In genomic region chr2:118492335-118492734, GRCh38 we compare ENCODE assay signal across 11 cellular contexts.
A peak's percentile ranks its signal among the peaks of the same experiment; 100 is the strongest.
DNase-seq lines count a peak whose midpoint lies in the region; ATAC-seq and TF ChIP-seq lines count a peak whose summit lies in the region.
"Had no signal": no experiment of that assay in that cellular context is flagged by ENCODE, and none has a peak within 500 bp of the region (broad histone marks: within the 10 kb centered on the region; RNA-seq: fewer than 3 reads in every experiment).

No MANE protein-coding gene starts in this region.

- no peaks in the 10 kb centered on the region for H3K4me1 Mint-ChIP-seq in Calu3 (ENCODE audit: low read depth, unreplicated experiment)
- no peaks in the 10 kb centered on the region for H3K4me1 Mint-ChIP-seq in T-helper 2 cell treated with Interferon-gamma antibody and Interleukin-4, amounts not matched to agents 5 μg/mL and 100 μg/mL, for 36 hours (ENCODE audit: low read depth)
- H3K4me1 Mint-ChIP-seq: memory B cell had no signal

- intact Hi-C loops in Calu3 (cut with micrococcal nuclease; ENCODE audit: unreplicated experiment) (no loop called here), right lobe of liver (cut with DNase I) (no loop called here)

- TF ChIP-seq CTCF in Calu3 (IDR thresholded peaks at IDR 0.05; ENCODE audit: unreplicated experiment) (peak; percentile 43), right lobe of liver (IDR thresholded peaks at IDR 0.05) (peak in 3 of 4 donors; percentile 9 to 32 (median 20))

- no peaks in the 10 kb centered on the region for H3K36me3 ChIP-seq in right lobe of liver

- H3K4me3 ChIP-seq in right lobe of liver = no peak overlapping the region

- TF ChIP-seq POLR2A in right lobe of liver (IDR thresholded peaks at IDR 0.05) = no peak

- BruUV-seq in Calu3 (replicated peaks; lab: Mats Ljungman, UMichigan) = no TSS peak

- no peak overlapping the region for H3K27ac Mint-ChIP-seq in Calu3 (ENCODE audit: unreplicated experiment)
- H3K27ac Mint-ChIP-seq in T-helper 2 cell treated with Interferon-gamma antibody and Interleukin-4, amounts not matched to agents 5 μg/mL and 100 μg/mL, for 36 hours = no peak overlapping the region
- H3K27ac Mint-ChIP-seq: memory B cell had no signal

- H3K4me1 ChIP-seq in right lobe of liver = no peaks in the 10 kb centered on the region

- H3K27me3 Mint-ChIP-seq in Calu3 (ENCODE audit: unreplicated experiment) = no peaks in the 10 kb centered on the region
- H3K27me3 Mint-ChIP-seq in T-helper 2 cell treated with Interferon-gamma antibody and Interleukin-4, amounts not matched to agents 5 μg/mL and 100 μg/mL, for 36 hours (ENCODE audit: low read depth) = no peaks in the 10 kb centered on the region

- ATAC-seq in right lobe of liver (no peak), GM18861 (IDR thresholded peaks at IDR 0.05; ENCODE audit: unreplicated experiment) (no peak), HG03280 (IDR thresholded peaks at IDR 0.05; ENCODE audit: unreplicated experiment) (no peak)

- CTCF ChIA-PET in Calu3 (lab: Charles Lee) = interaction anchor here (0.7 to 0.8 kb wide), 3 partner anchors 10 to 363 kb away, joined by 3 to 4 read pairs (median 3); no protein-coding TSS in a partner anchor

- H3K4me3 Mint-ChIP-seq in Calu3 (ENCODE audit: low read depth, unreplicated experiment) = no peak overlapping the region
- no peak overlapping the region for H3K4me3 Mint-ChIP-seq in T-helper 2 cell treated with Interferon-gamma antibody and Interleukin-4, amounts not matched to agents 5 μg/mL and 100 μg/mL, for 36 hours
- H3K4me3 Mint-ChIP-seq: memory B cell had no signal

- H3K27ac ChIP-seq in right lobe of liver = no peak overlapping the region

- DNase-seq in Calu3 (no peak), LHCN-M2 (ENCODE audit: low read depth) (peak; percentile 13), astrocyte of the hippocampus (ENCODE audit: low read depth, low spot score) (peak; percentile 38), right lobe of liver (no peak), NCI-H2081 treated with DMSO at 0.1 percent for 48 hours (lab: John Stamatoyannopoulos, UW) (no peak)
- DNase-seq in T-helper 2 cell treated with Interferon-gamma antibody and Interleukin-4, amounts not matched to agents 5 μg/mL and 100 μg/mL, for 36 hours (ENCODE audit: low spot score) = no peak
- DNase-seq: DMS153, NCI-H2029 had no signal

- no peaks in the 10 kb centered on the region for H3K36me3 Mint-ChIP-seq in Calu3 (ENCODE audit: insufficient read depth, unreplicated experiment)
- no peaks in the 10 kb centered on the region for H3K36me3 Mint-ChIP-seq in T-helper 2 cell treated with Interferon-gamma antibody and Interleukin-4, amounts not matched to agents 5 μg/mL and 100 μg/mL, for 36 hours (ENCODE audit: low read depth)
- H3K36me3 Mint-ChIP-seq: memory B cell had no signal

- H3K9me3 Mint-ChIP-seq in Calu3 (ENCODE audit: low read depth, unreplicated experiment) = peaks cover 5% of the 10 kb centered on the region
- peaks cover 9% of the 10 kb centered on the region for H3K9me3 Mint-ChIP-seq in T-helper 2 cell treated with Interferon-gamma antibody and Interleukin-4, amounts not matched to agents 5 μg/mL and 100 μg/mL, for 36 hours

- no peaks in the 10 kb centered on the region for H3K27me3 ChIP-seq in right lobe of liver

- no peaks in the 10 kb centered on the region for H3K9me3 ChIP-seq in right lobe of liver

Comparison
In these comparisons a context has a peak if more than half of its experiments do, and no peak if none do; other contexts are left out.
1. DNase-seq: peak in LHCN-M2 (single experiment) and astrocyte of the hippocampus (single experiment); none in Calu3 (single experiment), right lobe of liver (0 of 3), NCI-H2081 treated with DMSO at 0.1 percent for 48 hours (single experiment) and T-helper 2 cell treated with Interferon-gamma antibody and Interleukin-4, amounts not matched to agents 5 μg/mL and 100 μg/mL, for 36 hours (single experiment).